In the genomic region with DNA sequence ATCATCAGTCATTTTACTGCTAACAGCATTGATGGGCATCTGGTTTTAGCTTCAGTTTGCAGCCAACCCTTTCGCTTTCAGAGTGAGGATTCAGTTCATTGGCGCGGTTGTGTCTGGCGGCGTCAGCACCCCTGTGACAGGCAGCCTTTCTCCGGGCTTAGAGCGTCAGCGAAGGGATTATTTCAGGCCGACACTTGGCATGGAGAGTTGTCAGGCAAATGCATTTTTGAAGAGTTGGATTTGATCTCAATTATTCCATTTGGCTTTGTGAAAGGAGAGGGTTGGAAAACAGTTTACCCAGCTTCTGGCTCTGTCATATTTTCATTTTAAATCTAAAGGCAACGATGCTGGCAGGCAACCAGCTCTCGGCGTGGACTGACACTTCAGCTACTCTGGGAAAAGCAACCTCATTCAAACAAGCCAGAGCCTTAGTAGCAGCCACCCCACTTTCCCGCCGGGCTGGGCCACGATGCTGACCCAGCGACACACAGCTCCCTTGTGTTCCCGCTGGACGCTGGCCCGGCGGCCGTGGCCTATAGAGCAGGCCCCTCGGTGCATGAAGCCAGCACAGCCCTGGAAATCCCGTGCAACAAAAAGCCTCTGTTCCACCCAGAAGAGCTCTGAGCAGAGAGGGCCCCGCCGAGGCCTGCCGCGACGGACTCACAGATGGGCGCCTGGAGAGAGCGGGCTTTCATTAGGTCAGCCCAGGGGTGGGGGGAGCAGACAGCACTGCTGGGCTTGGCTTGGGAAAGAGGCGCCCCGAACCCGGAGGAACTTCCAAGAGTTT, we compare ENCODE assay signal across 10 cellular contexts. TPM values are rescaled to one million over a fixed set of nuclear protein-coding genes. Genes with fewer than 3 reads are reported as not detected.
DNase-seq lines count a peak whose midpoint lies in the region; ATAC-seq and TF ChIP-seq lines count a peak whose summit lies in the region.
"Had no signal": no experiment of that assay in that cellular context is flagged by ENCODE, and none has a peak within 500 bp of the region (broad histone marks: within the 10 kb centered on the region; RNA-seq: fewer than 3 reads in every experiment).

No MANE protein-coding gene starts in this region.

- no peaks in the 10 kb centered on the region for H3K9me3 ChIP-seq in gastroesophageal sphincter

- H3K9me3 Mint-ChIP-seq in HFFc6, result no peaks in the 10 kb centered on the region

- no peak for TF ChIP-seq EP300 in gastroesophageal sphincter (IDR thresholded peaks at IDR 0.05)

- TF ChIP-seq CTCF in gastroesophageal sphincter (IDR thresholded peaks at IDR 0.05), result no peak
- TF ChIP-seq CTCF in HFFc6 (IDR thresholded peaks at IDR 0.05), result no peak

- peak; percentile 47 for ATAC-seq in gastroesophageal sphincter
- ATAC-seq in HG03025 (IDR thresholded peaks at IDR 0.05; ENCODE audit: low FRiP score, unreplicated experiment), result no peak

- H3K4me1 Mint-ChIP-seq in HFFc6 (ENCODE audit: low read depth), result peaks cover 18% of the 10 kb centered on the region

- H3K4me3 ChIP-seq in gastroesophageal sphincter, result peak overlapping the region in 1 of 2 donors; percentile 5

- H3K27ac ChIP-seq in gastroesophageal sphincter, result peak overlapping the region in 2 of 4 donors; percentile 3 to 35

- peaks cover 0 to 12% (median 4%) of the 10 kb centered on the region in 3 donors for H3K4me1 ChIP-seq in gastroesophageal sphincter

- no peaks in the 10 kb centered on the region for H3K36me3 Mint-ChIP-seq in HFFc6 (ENCODE audit: low read depth)

- peaks cover 51% of the 10 kb centered on the region for H3K27me3 ChIP-seq in gastroesophageal sphincter

- H3K27me3 Mint-ChIP-seq in HFFc6 (ENCODE audit: insufficient read depth), result peaks cover 52% of the 10 kb centered on the region
- H3K27me3 Mint-ChIP-seq: activated naive CD8-positive, alpha-beta T cell had no signal

- H3K27ac Mint-ChIP-seq in HFFc6, result no peak overlapping the region
- H3K27ac Mint-ChIP-seq: activated naive CD8-positive, alpha-beta T cell had no signal

- intact Hi-C loops in posterior cingulate gyrus (cut with DNase I), result no loop called here

- DNase-seq in DMS79 treated with DMSO at 0.1 percent for 48 hours (lab: John Stamatoyannopoulos, UW) (peak; percentile 83), RPMI7951 (ENCODE audit: low read depth) (peak; percentile 17), posterior cingulate gyrus (peak; percentile 87 to 99 (median 92)), HFFc6 (no peak), HK-2 (ENCODE audit: unreplicated experiment) (no peak), NOMO-1 (lab: John Stamatoyannopoulos, UW; ENCODE audit: unreplicated experiment in 2 of 2) (no peak)
- DNase-seq: T1000 had no signal

- 26 to 40% methylated on average over 4 to 9 of the region's 33 CpGs for WGBS in gastroesophageal sphincter (ENCODE audit: low coverage in 1 of 2), 2 donors

- no peak for TF ChIP-seq POLR2A in gastroesophageal sphincter (IDR thresholded peaks at IDR 0.05)

- no peak overlapping the region for H3K4me3 Mint-ChIP-seq in HFFc6
- H3K4me3 Mint-ChIP-seq: activated naive CD8-positive, alpha-beta T cell had no signal

- no peaks in the 10 kb centered on the region for H3K36me3 ChIP-seq in gastroesophageal sphincter

RNA-seq across cellular contexts. Expression of gene LPCAT1, which starts 28.9 kb away (rescaled TPM):
- 12.3 and 15.0 TPM in 2 replicates for total RNA-seq in RPMI7951 (2014; rRNA removed; shearing (Covaris generic))
- 10 to 100 TPM; 20.3 to 52.6 (median 31.8) TPM for total RNA-seq in gastroesophageal sphincter
- 10 to 100 TPM; 37.5 to 53.5 (median 44.1) TPM for total RNA-seq in HFFc6 (2021; fragmentation: NEBNext Ultra II Directional; extraction: Animal tissue kit (Norgen Biotek cat#: 25700))

Comparison
In these comparisons a context has a peak if more than half of its experiments do, and no peak if none do; other contexts are left out.
1. DNase-seq: peak in DMS79 treated with DMSO at 0.1 percent for 48 hours (single experiment), RPMI7951 (single experiment) and posterior cingulate gyrus (10 of 10); none in HFFc6 (single experiment), HK-2 (single experiment) and NOMO-1 (0 of 2).